ENCODE assay signal across 21 cellular contexts in genomic region chr16:30838876-30839471, GRCh38. TPM values are rescaled to one million over a fixed set of nuclear protein-coding genes. Genes with fewer than 3 reads are reported as not detected.
DNase-seq lines count a peak whose midpoint lies in the region; ATAC-seq, FAIRE-seq and TF ChIP-seq lines count a peak whose summit lies in the region.
"Had no signal": no experiment of that assay in that cellular context is flagged by ENCODE, and none has a peak within 500 bp of the region (broad histone marks: within the 10 kb centered on the region; RNA-seq: fewer than 3 reads in every experiment).

No MANE protein-coding gene starts in this region.

- DNase-seq in Caco-2 (peak in 1 of 2 experiments; percentile 23), Peyer's patch (no peak), CD14-positive monocyte (ENCODE audit: low spot score) (no peak), H54 (ENCODE audit: insufficient read length, low spot score) (no peak), GM10266 (ENCODE audit: extremely low spot score) (no peak)
- DNase-seq: activated CD8-positive, alpha-beta memory T cell treated with anti-CD3 and anti-CD28 coated beads for 24 hours; CD8-positive, alpha-beta memory T cell; dermis blood vessel endothelial cell; left cardiac atrium; NCI-H1436 treated with DMSO at 0.1 percent for 48 hours; NCI-H82; occipital lobe; PC-9; retina had no signal

- BruUV-seq in Caco-2 (replicated peaks; lab: Mats Ljungman, UMichigan), result no TSS peak

- H3K36me3 Mint-ChIP-seq in Caco-2 (ENCODE audit: insufficient read depth, unreplicated experiment), result no peaks in the 10 kb centered on the region
- H3K36me3 Mint-ChIP-seq in CD14-positive monocyte, result no peaks in the 10 kb centered on the region
- H3K36me3 Mint-ChIP-seq: activated naive CD4-positive, alpha-beta T cell treated with anti-CD3 and anti-CD28 coated beads, Interleukin-2, amount 50 U/mL, for 24 hours; CD8-positive, alpha-beta memory T cell had no signal

- WGBS in esophagus, 2 donors, result 66 to 75% methylated on average over 3 of the region's 3 CpGs

- peak overlapping the region; percentile 47 for H3K4me3 Mint-ChIP-seq in Caco-2 (ENCODE audit: unreplicated experiment)
- no peak overlapping the region for H3K4me3 Mint-ChIP-seq in CD14-positive monocyte
- H3K4me3 Mint-ChIP-seq: activated naive CD4-positive, alpha-beta T cell treated with anti-CD3 and anti-CD28 coated beads, Interleukin-2, amount 50 U/mL, for 24 hours; CD8-positive, alpha-beta memory T cell; T-helper 2 cell treated with Interferon-gamma antibody and Interleukin-4, amounts not matched to agents 5 μg/mL and 100 μg/mL, for 36 hours had no signal

- H3K9me3 Mint-ChIP-seq in Caco-2 (ENCODE audit: unreplicated experiment) (peaks cover 9% of the 10 kb centered on the region), CD14-positive monocyte (peaks cover 0 to 4% (median 0%) of the 10 kb centered on the region in 7 donors)
- H3K9me3 Mint-ChIP-seq: activated naive CD4-positive, alpha-beta T cell treated with anti-CD3 and anti-CD28 coated beads, Interleukin-2, amount 50 U/mL, for 24 hours; CD8-positive, alpha-beta memory T cell; T-helper 2 cell treated with Interferon-gamma antibody and Interleukin-4, amounts not matched to agents 5 μg/mL and 100 μg/mL, for 36 hours had no signal

- H3K4me3 ChIP-seq in Caco-2 (ENCODE audit: low read depth, low read length) (no peak overlapping the region), Peyer's patch (no peak overlapping the region), esophagus (ENCODE audit: low read depth in 1 of 2, low read length in 2 of 2) (no peak overlapping the region), muscle layer of duodenum (ENCODE audit: low read depth in 1 of 2, low read length in 2 of 2) (no peak overlapping the region)
- H3K4me3 ChIP-seq: PC-9, thoracic aorta had no signal

- H3K27me3 Mint-ChIP-seq in Caco-2 (ENCODE audit: insufficient read depth, unreplicated experiment) (no peaks in the 10 kb centered on the region), CD14-positive monocyte (ENCODE audit: low read depth in 3 of 3) (no peaks in the 10 kb centered on the region)
- H3K27me3 Mint-ChIP-seq: activated naive CD4-positive, alpha-beta T cell treated with anti-CD3 and anti-CD28 coated beads, Interleukin-2, amount 50 U/mL, for 24 hours; CD8-positive, alpha-beta memory T cell had no signal

- intact Hi-C loops in Caco-2 (cut with micrococcal nuclease; ENCODE audit: unreplicated experiment) (loop anchor here (1.0 to 2.0 kb wide), 2 partner anchors 25 to 52 kb away; partner anchors contain the start of gene ZNF629), CD14-positive monocyte (cut with micrococcal nuclease) (no loop called here)

- H3K27me3 ChIP-seq in Caco-2 (replicated peaks; ENCODE audit: control insufficient read depth, insufficient read depth, low read length) (no peaks in the 10 kb centered on the region), Peyer's patch (no peaks in the 10 kb centered on the region), esophagus (ENCODE audit: control insufficient read depth in 1 of 2, insufficient read depth in 2 of 2, low read length in 2 of 2) (no peaks in the 10 kb centered on the region), muscle layer of duodenum (ENCODE audit: low read depth, low read length) (no peaks in the 10 kb centered on the region)

- TF ChIP-seq POLR2A in Peyer's patch (IDR thresholded peaks at IDR 0.05) (no peak), H54 (IDR thresholded peaks at IDR 0.05; ENCODE audit: low read depth, low read length) (no peak)

- CTCF ChIA-PET in Caco-2 (lab: Charles Lee), result interaction anchor here (0.6 to 1.6 kb wide), 9 partner anchors 8 to 52 kb away, joined by 3 to 14 read pairs (median 3); partner anchors contain the start of gene ZNF629

- ATAC-seq in HG03342 (IDR thresholded peaks at IDR 0.05; ENCODE audit: unreplicated experiment), result no peak

- H3K36me3 ChIP-seq in Caco-2 (ENCODE audit: control insufficient read depth, insufficient read depth, low read length) (no peaks in the 10 kb centered on the region), Peyer's patch (no peaks in the 10 kb centered on the region), esophagus (ENCODE audit: control insufficient read depth in 2 of 2, insufficient read depth in 2 of 2, low read length in 1 of 2) (peaks cover 0 to 2% of the 10 kb centered on the region in 2 donors), muscle layer of duodenum (ENCODE audit: control insufficient read depth in 1 of 2, insufficient read depth in 2 of 2, low read length in 2 of 2) (peaks cover 0 to 5% of the 10 kb centered on the region in 2 donors)
- H3K36me3 ChIP-seq: thoracic aorta had no signal

- H3K4me1 ChIP-seq in Caco-2, result peaks cover 33% of the 10 kb centered on the region
- peaks cover 0 to 14% (median 0%) of the 10 kb centered on the region in 4 donors for H3K4me1 ChIP-seq in Peyer's patch
- no peaks in the 10 kb centered on the region for H3K4me1 ChIP-seq in esophagus (ENCODE audit: control insufficient read depth in 2 of 2, insufficient read depth in 2 of 2, low read length in 1 of 2)
- H3K4me1 ChIP-seq in muscle layer of duodenum (ENCODE audit: control insufficient read depth in 1 of 2, insufficient read depth in 2 of 2, low read length in 2 of 2), result no peaks in the 10 kb centered on the region

- peak; percentile 20 to 25 for TF ChIP-seq CTCF in Caco-2 (IDR thresholded peaks at IDR 0.05; ENCODE audit: insufficient read depth in 1 of 2, low read depth in 1 of 2, low read length in 1 of 2, severe bottlenecking in 1 of 2, unreplicated experiment in 1 of 2)
- peak in 2 of 6 experiments; percentile 22 to 25 for TF ChIP-seq CTCF in Peyer's patch (IDR thresholded peaks at IDR 0.05)
- TF ChIP-seq CTCF in CD14-positive monocyte (IDR thresholded peaks at IDR 0.05), result no peak
- no peak for TF ChIP-seq CTCF in GM10266 (IDR thresholded peaks at IDR 0.05; ENCODE audit: control insufficient read depth, insufficient read depth, low read depth, missing control alignments)

- H3K4me1 Mint-ChIP-seq in Caco-2 (ENCODE audit: low read depth, unreplicated experiment) (peaks cover 6% of the 10 kb centered on the region), CD14-positive monocyte (no peaks in the 10 kb centered on the region)
- H3K4me1 Mint-ChIP-seq: activated naive CD4-positive, alpha-beta T cell treated with anti-CD3 and anti-CD28 coated beads, Interleukin-2, amount 50 U/mL, for 24 hours; CD8-positive, alpha-beta memory T cell had no signal

- peak overlapping the region; percentile 71 for H3K27ac Mint-ChIP-seq in Caco-2 (ENCODE audit: unreplicated experiment)
- H3K27ac Mint-ChIP-seq in CD14-positive monocyte, result no peak overlapping the region
- H3K27ac Mint-ChIP-seq: activated naive CD4-positive, alpha-beta T cell treated with anti-CD3 and anti-CD28 coated beads, Interleukin-2, amount 50 U/mL, for 24 hours; T-helper 2 cell treated with Interferon-gamma antibody and Interleukin-4, amounts not matched to agents 5 μg/mL and 100 μg/mL, for 36 hours had no signal

- H3K9me3 ChIP-seq in Caco-2 (no peaks in the 10 kb centered on the region; the same call in 1 of the 2 replicates), Peyer's patch (no peaks in the 10 kb centered on the region), esophagus (ENCODE audit: control insufficient read depth in 2 of 2, insufficient read depth in 1 of 2, low read depth in 1 of 2, low read length in 1 of 2) (no peaks in the 10 kb centered on the region), muscle layer of duodenum (ENCODE audit: control insufficient read depth in 1 of 2, low read length in 2 of 2) (no peaks in the 10 kb centered on the region)
- H3K9me3 ChIP-seq: thoracic aorta had no signal

- no peak for FAIRE-seq in H54 (lab: Jason Lieb, UNC)
- FAIRE-seq: GM18507 had no signal

- peak overlapping the region in 3 of 4 donors; percentile 48 to 92 (median 71) for H3K27ac ChIP-seq in Peyer's patch
- peak overlapping the region; percentile 66 to 79 for H3K27ac ChIP-seq in esophagus (ENCODE audit: low read depth in 2 of 2, low read length in 1 of 2)
- H3K27ac ChIP-seq in muscle layer of duodenum (ENCODE audit: low read length), result peak overlapping the region; percentile 49
- H3K27ac ChIP-seq: PC-9, thoracic aorta had no signal

- POLR2A ChIA-PET in Caco-2 (lab: Charles Lee), result interaction anchor here (0.8 to 1.8 kb wide), 4 partner anchors 24 to 91 kb away, joined by 3 to 12 read pairs (median 3); partner anchors contain the start of gene PHKG2

RNA-seq across cellular contexts. Expression of gene ZNF629, which starts 52.0 kb away (rescaled TPM):
- 18.9 and 20.6 TPM in 2 replicates for total RNA-seq in Caco-2 (2022)
- total RNA-seq in Peyer's patch, result 10 to 100 TPM; 10.9 to 28.7 (median 19.0) TPM
- 1 to 10 TPM; 3.4 to 4.9 TPM for polyA plus RNA-seq in esophagus
- polyA plus RNA-seq in CD14-positive monocyte, result under 1 TPM; 0.27 to 0.73 TPM

RNA-seq across cellular contexts. Expression of gene BCL7C, which starts 54.9 kb away (rescaled TPM):
- 15.1 and 17.7 TPM in 2 replicates for total RNA-seq in Caco-2 (2022)
- total RNA-seq in Peyer's patch, result 10 to 100 TPM; 12.1 to 23.9 (median 17.8) TPM
- polyA plus RNA-seq in esophagus, result 10 to 100 TPM; 21.8 to 33.9 TPM
- polyA plus RNA-seq in CD14-positive monocyte, result 10 to 100 TPM; 17.4 to 19.1 TPM

RNA-seq across cellular contexts. Expression of gene CTF1, which starts 57.4 kb away (rescaled TPM):
- total RNA-seq in Caco-2 (2022) (1.8 and 2.4 TPM in 2 replicates), Peyer's patch (1 to 10 TPM in 1 of 4 donors, not detected in 3; 1.2 TPM)
- polyA plus RNA-seq in esophagus (1 to 10 TPM; 2.2 to 3.3 TPM), CD14-positive monocyte (not detected)
- total RNA-seq: occipital lobe had no signal
- polyA plus RNA-seq: CD8-positive, alpha-beta memory T cell had no signal

Comparison
In these comparisons a context has a peak if more than half of its experiments do, and no peak if none do; other contexts are left out.
1. CTCF ChIP-seq: peak in Caco-2 (2 of 2); none in CD14-positive monocyte (single experiment) and GM10266 (single experiment).
2. Peak in every context shown above with its lines, with median percentiles within 50 percentile points of each other: H3K27ac ChIP-seq.